28 cellular contexts compared by ENCODE assay signal in genomic region chrX:113833656-113834055, GRCh38.
"Had no signal": no experiment of that assay in that cellular context is flagged by ENCODE, and none has a peak within 500 bp of the region (broad histone marks: within the 10 kb centered on the region; RNA-seq: fewer than 3 reads in every experiment).

No MANE protein-coding gene starts in this region.

- H2AFZ ChIP-seq: neural progenitor cell, parathyroid adenoma had no signal

- H3K27ac ChIP-seq: left lung, neural progenitor cell, neutrophil, parathyroid adenoma, right atrium auricular region, right lobe of liver, stomach, testis, thyroid gland, transverse colon, upper lobe of right lung had no signal

- H3K79me2 ChIP-seq: parathyroid adenoma had no signal

- H3K4me3 ChIP-seq: left lung, lung, neural progenitor cell, right atrium auricular region, right lobe of liver, stomach, testis, thyroid gland, transverse colon, upper lobe of right lung had no signal

- ATAC-seq: left colon; left lung; natural killer cell; right lobe of liver; stimulated activated naive B cell treated with anti-CD40 and anti-IgM and Interleukin-4, amounts not matched to agents 10 μg/mL and 1 μg/mL and 100 μg/mL, for 72 hours; stimulated activated naive CD8-positive, alpha-beta T cell treated with anti-CD3 and anti-CD28 coated beads, Interleukin-15, Interleukin-2, amounts not matched to agents 100 U/mL and 50 U/mL, for 24 hours; upper lobe of right lung had no signal

- H3K4me1 ChIP-seq: left lung, neural progenitor cell, parathyroid adenoma, right atrium auricular region, right lobe of liver, stomach, testis, thyroid gland, transverse colon, upper lobe of right lung had no signal

- H3K4me2 ChIP-seq: neural progenitor cell had no signal

- DNase-seq: hypothalamus; immature natural killer cell; kidney; left colon; left lung; naive B cell; natural killer cell; nephron progenitor cell; occipital lobe; right lobe of liver; stimulated activated CD4-positive, alpha-beta T cell treated with anti-CD3 and anti-CD28 coated beads, Interleukin-12 subunit alpha, Interleukin-12 subunit beta, amount 100 ng/mL, for 4 hours; stimulated activated CD4-positive, alpha-beta T cell treated with anti-CD3 and anti-CD28 coated beads, Interleukin-15, amount 100 ng/mL, for 24 hours; stimulated activated CD4-positive, alpha-beta T cell treated with anti-CD3 and anti-CD28 coated beads, Interleukin-2, amount 100 ng/mL, for 24 hours; stimulated activated CD4-positive, alpha-beta T cell treated with anti-CD3 and anti-CD28 coated beads, Interleukin-4, amount 100 ng/mL, for 1 hour; stimulated activated naive B cell treated with anti-CD40 and anti-IgM and Interleukin-4, amounts not matched to agents 10 μg/mL and 1 μg/mL and 100 μg/mL, for 72 hours; stimulated activated naive CD8-positive, alpha-beta T cell treated with anti-CD3 and anti-CD28 coated beads, Interleukin-15, Interleukin-2, amounts not matched to agents 100 U/mL and 50 U/mL, for 24 hours; stomach; testis; transverse colon; upper lobe of right lung had no signal

- H3K36me3 ChIP-seq: left lung, neural progenitor cell, neutrophil, right atrium auricular region, right lobe of liver, stomach, thyroid gland, transverse colon, upper lobe of right lung had no signal

- H3K9ac ChIP-seq: neural progenitor cell, parathyroid adenoma had no signal

- FAIRE-seq: islet of Langerhans, kidney, urothelium cell line had no signal

- H3K9me3 ChIP-seq: left lung, neutrophil, right atrium auricular region, right lobe of liver, stomach, testis, thyroid gland, transverse colon, upper lobe of right lung had no signal

- H3K27me3 ChIP-seq: left lung, neural progenitor cell, neutrophil, right atrium auricular region, right lobe of liver, stomach, testis, thyroid gland, transverse colon, upper lobe of right lung had no signal
